ENCODE assay signal across 25 cellular contexts in the genomic region with DNA sequence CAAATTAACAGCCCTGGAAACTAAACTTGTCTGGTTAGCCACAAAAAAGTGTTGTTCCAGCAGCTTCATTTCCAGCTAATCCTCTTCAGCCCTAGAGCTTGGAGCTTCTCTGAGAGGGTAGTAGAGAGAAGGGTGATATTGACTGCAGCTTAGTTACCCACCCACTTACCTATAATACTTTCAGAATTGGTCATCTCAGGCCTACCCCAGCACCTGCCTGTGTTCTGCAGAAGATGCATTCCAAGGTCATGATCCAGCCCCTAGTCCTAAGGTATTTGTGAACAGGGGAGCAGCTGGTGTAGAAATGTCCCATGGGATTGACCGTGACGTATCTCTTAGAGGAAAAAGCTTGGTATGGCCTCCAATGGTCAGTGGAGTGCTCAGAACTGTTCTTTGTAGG.
A peak's percentile ranks its signal among the peaks of the same experiment; 100 is the strongest.
DNase-seq lines count a peak whose midpoint lies in the region; ATAC-seq and TF ChIP-seq lines count a peak whose summit lies in the region.
"Had no signal": no experiment of that assay in that cellular context is flagged by ENCODE, and none has a peak within 500 bp of the region (broad histone marks: within the 10 kb centered on the region; RNA-seq: fewer than 3 reads in every experiment).

No MANE protein-coding gene starts in this region.

- no peak overlapping the region for H4K5ac ChIP-seq in mesendoderm (ENCODE audit: low read length)

- H3K9ac ChIP-seq in mesendoderm (ENCODE audit: low read length), result no peak overlapping the region
- H3K9ac ChIP-seq: GM23248 had no signal

- H2AK5ac ChIP-seq in mesendoderm (ENCODE audit: low read length), result no peak overlapping the region

- H3K27me3 ChIP-seq in mesendoderm (ENCODE audit: insufficient read depth, low read length, poor library complexity), result no peaks in the 10 kb centered on the region
- H3K27me3 ChIP-seq: esophagus squamous epithelium, tibial nerve had no signal

- H3K4me3 ChIP-seq in mesendoderm (ENCODE audit: low read length), result no peak overlapping the region
- H3K4me3 ChIP-seq: esophagus squamous epithelium, GM23248, smooth muscle cell, tibial nerve had no signal

- no peak overlapping the region for H3K4me2 ChIP-seq in mesendoderm (ENCODE audit: low read length)
- H3K4me2 ChIP-seq: smooth muscle cell had no signal

- H3K18ac ChIP-seq in mesendoderm (ENCODE audit: low read length), result no peak overlapping the region

- H3K27ac ChIP-seq in RWPE1 (no peak overlapping the region), mesendoderm (ENCODE audit: low read depth, low read length) (no peak overlapping the region)
- H3K27ac ChIP-seq: esophagus squamous epithelium, GM23248, tibial nerve had no signal

- ATAC-seq in GM21423 (IDR thresholded peaks at IDR 0.05; ENCODE audit: unreplicated experiment) (peak; percentile 33), HG02678 (IDR thresholded peaks at IDR 0.05; ENCODE audit: unreplicated experiment) (peak; percentile 48), GM18867 (IDR thresholded peaks at IDR 0.05; ENCODE audit: unreplicated experiment) (no peak), HG03439 (IDR thresholded peaks at IDR 0.05; ENCODE audit: unreplicated experiment) (no peak)
- ATAC-seq: activated CD8-positive, alpha-beta memory T cell treated with anti-CD3 and anti-CD28 coated beads, Interleukin-2, amount 10 ng/mL, durations not matched to agents 7 days and 5 days had no signal

- WGBS in mesendoderm (ENCODE audit: extremely low coverage, insufficient coverage, low lambda C conversion rate), result no CpG with 5 or more reads among the region's 2 CpGs

- no peak overlapping the region for H2BK120ac ChIP-seq in mesendoderm (ENCODE audit: low read depth, low read length)

- H3K4ac ChIP-seq in mesendoderm (ENCODE audit: low read depth, low read length), result no peak overlapping the region

- no peak overlapping the region for H2BK15ac ChIP-seq in mesendoderm (replicated peaks; ENCODE audit: low read depth)

- POLR2A ChIA-PET in RWPE1 (lab: Yijun Ruan, JAX; ENCODE audit: low non-redundant PET), result no interaction called here

- H4K8ac ChIP-seq in mesendoderm (ENCODE audit: low read depth, low read length), result no peak overlapping the region

- DNase-seq in RWPE1 (ENCODE audit: low spot score) (peak; percentile 70), mesendoderm (peak; percentile 19), SKM-1 treated with dmso at 0.1 percent for 144 hours (lab: John Stamatoyannopoulos, UW; ENCODE audit: unreplicated experiment) (no peak)
- DNase-seq: activated CD8-positive, alpha-beta memory T cell treated with anti-CD3 and anti-CD28 coated beads, Interleukin-2, amount 10 ng/mL, durations not matched to agents 7 days and 5 days; activated naive CD8-positive, alpha-beta T cell treated with anti-CD3 and anti-CD28 coated beads, Interleukin-2, amount 10 ng/mL, durations not matched to agents 7 days and 5 days; CD4-positive, alpha-beta T cell; DMS 273 treated with DMSO at 0.1 percent for 48 hours; effector CD8-positive, alpha-beta T cell; esophagus squamous epithelium; GM23248; KG1; MV-4-11; NCI-H1694; NCI-H82; occipital lobe; OCI-M1; SHP77 treated with DMSO at 0.1 percent for 48 hours; stimulated activated CD4-positive, alpha-beta T cell treated with anti-CD3 and anti-CD28 coated beads, Interleukin-2, amount 100 ng/mL, for 48 hours; stimulated activated naive CD4-positive, alpha-beta T cell treated with Interleukin-2 at 50 U/mL for 16 hours had no signal

- H3K4me1 ChIP-seq in mesendoderm (ENCODE audit: control insufficient read depth, low read depth, low read length), result no peaks in the 10 kb centered on the region

- H3K36me3 ChIP-seq in mesendoderm (ENCODE audit: control insufficient read depth, insufficient read depth, low read length), result no peaks in the 10 kb centered on the region
- H3K36me3 ChIP-seq: esophagus squamous epithelium, tibial nerve had no signal

- H3K79me1 ChIP-seq in mesendoderm (ENCODE audit: low read length), result no peaks in the 10 kb centered on the region

- no peak overlapping the region for H2BK5ac ChIP-seq in mesendoderm (ENCODE audit: low read length)

- no peaks in the 10 kb centered on the region for H3K79me2 ChIP-seq in mesendoderm (ENCODE audit: control insufficient read depth, insufficient read depth, low read length)

- H3K56ac ChIP-seq in mesendoderm (ENCODE audit: low read length), result no peak overlapping the region

- no peak overlapping the region for H3K23ac ChIP-seq in mesendoderm (ENCODE audit: low read length)

- CTCF ChIA-PET in RWPE1 (lab: Yijun Ruan, JAX), result interaction anchor here (0.6 kb wide), 1 partner anchor 401 kb away, joined by 3 read pairs; no protein-coding TSS in a partner anchor

- no peak for TF ChIP-seq CTCF in RWPE1 (conservative IDR thresholded peaks at IDR 0.05; ENCODE audit: low read depth)

Comparison
In these comparisons a context has a peak if more than half of its experiments do, and no peak if none do; other contexts are left out.
1. ATAC-seq: peak in GM21423 (single experiment) and HG02678 (single experiment); none in GM18867 (single experiment) and HG03439 (single experiment).